16 cellular contexts compared by ENCODE assay signal in the genomic region with DNA sequence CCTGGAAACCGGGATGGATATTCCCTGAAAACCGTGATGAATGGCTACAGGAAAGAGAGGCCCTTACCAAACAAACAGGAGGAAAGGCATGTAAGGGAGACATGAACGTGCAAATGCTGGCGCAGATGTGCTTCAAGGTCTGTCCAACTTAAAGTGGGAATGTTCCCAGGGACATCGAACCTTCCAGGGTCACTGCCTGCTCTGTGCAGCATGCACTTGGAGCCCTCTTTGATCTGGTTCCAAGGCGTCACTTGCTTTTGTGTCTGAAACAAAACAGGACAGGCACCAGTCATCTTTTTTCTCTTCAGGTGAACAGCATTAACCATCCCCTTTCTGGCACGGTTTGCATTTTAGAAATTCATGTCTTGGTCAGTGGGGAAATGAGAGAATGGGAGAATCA.
DNase-seq lines count a peak whose midpoint lies in the region; TF ChIP-seq lines count a peak whose summit lies in the region.
"Had no signal": no experiment of that assay in that cellular context is flagged by ENCODE, and none has a peak within 500 bp of the region (broad histone marks: within the 10 kb centered on the region; RNA-seq: fewer than 3 reads in every experiment).

No MANE protein-coding gene starts in this region.

- peaks cover 7% of the 10 kb centered on the region for H3K9me3 Mint-ChIP-seq in nephron

- no peaks in the 10 kb centered on the region for H3K27me3 Mint-ChIP-seq in nephron (ENCODE audit: low read depth)

- peaks cover 0 to 34% (median 22%) of the 10 kb centered on the region in 4 donors for H3K4me1 ChIP-seq in liver (ENCODE audit: control insufficient read depth in 4 of 4, insufficient read depth in 4 of 4, low read length in 3 of 4)
- H3K4me1 ChIP-seq: A549 had no signal

- no peak overlapping the region for H3K4me3 ChIP-seq in liver (ENCODE audit: low read depth in 1 of 3, low read length in 3 of 3)
- no peak overlapping the region for H3K4me3 ChIP-seq in MG63
- H3K4me3 ChIP-seq: A549; BLaER1 treated with 17β-estradiol and CSF1 and Interleukin-3, amounts not matched to agents 10 nM and 100 nM had no signal

- H3K36me3 Mint-ChIP-seq in nephron (ENCODE audit: low read depth): peaks cover 4% of the 10 kb centered on the region
- H3K36me3 Mint-ChIP-seq: CD8-positive, alpha-beta T cell had no signal

- H3K27me3 ChIP-seq in liver (ENCODE audit: control insufficient read depth in 4 of 4, insufficient read depth in 4 of 4, low read length in 3 of 4) (no peaks in the 10 kb centered on the region), MG63 (no peaks in the 10 kb centered on the region)
- H3K27me3 ChIP-seq: BLaER1 treated with 17β-estradiol and CSF1 and Interleukin-3, amounts not matched to agents 10 nM and 100 nM had no signal

- H3K27ac ChIP-seq in liver (ENCODE audit: low read depth in 1 of 2, low read length in 2 of 2): no peak overlapping the region
- H3K27ac ChIP-seq: 22Rv1; A549; BLaER1 treated with 17β-estradiol and CSF1 and Interleukin-3, amounts not matched to agents 10 nM and 100 nM; KMS-11 had no signal

- TF ChIP-seq RAD21 in liver (IDR thresholded peaks at IDR 0.05): peak in 1 of 2 donors; percentile 27

- TF ChIP-seq CTCF in liver (IDR thresholded peaks at IDR 0.05; ENCODE audit: low read depth, low read length, missing input control): no peak
- TF ChIP-seq CTCF in nephron (IDR thresholded peaks at IDR 0.05; ENCODE audit: unreplicated experiment in 3 of 3): no peak
- no peak for TF ChIP-seq CTCF in GM13977 (IDR thresholded peaks at IDR 0.05; ENCODE audit: extremely low read depth, insufficient read depth, missing control alignments)

- peaks cover 20% of the 10 kb centered on the region for H3K4me1 Mint-ChIP-seq in nephron
- H3K4me1 Mint-ChIP-seq: H9 had no signal

- H3K36me3 ChIP-seq in liver (ENCODE audit: control insufficient read depth in 4 of 4, insufficient read depth in 3 of 4, low read depth in 1 of 4, low read length in 3 of 4): no peaks in the 10 kb centered on the region
- H3K36me3 ChIP-seq in MG63: no peaks in the 10 kb centered on the region
- H3K36me3 ChIP-seq: BLaER1 treated with 17β-estradiol and CSF1 and Interleukin-3, amounts not matched to agents 10 nM and 100 nM had no signal

- H3K9me3 ChIP-seq in liver (ENCODE audit: control insufficient read depth in 4 of 4, low read length in 3 of 4) (no peaks in the 10 kb centered on the region), MG63 (no peaks in the 10 kb centered on the region)

- peak overlapping the region in 2 of 3 experiments; percentile 64 to 81 for H3K27ac Mint-ChIP-seq in nephron
- H3K27ac Mint-ChIP-seq: CD8-positive, alpha-beta T cell; H9 had no signal

- 30% methylated on average over 7 of the region's 7 CpGs for WGBS in liver

- H3K9ac ChIP-seq in liver (ENCODE audit: low read depth in 1 of 2, low read length in 2 of 2): no peak overlapping the region
- H3K9ac ChIP-seq: BLaER1 treated with 17β-estradiol and CSF1 and Interleukin-3, amounts not matched to agents 10 nM and 100 nM; KMS-11 had no signal

- no peak overlapping the region for H3K4me3 Mint-ChIP-seq in nephron
- H3K4me3 Mint-ChIP-seq: CD8-positive, alpha-beta T cell; H9 had no signal

- DNase-seq in DMS53 (lab: John Stamatoyannopoulos, UW): peak; percentile 12
- no peak for DNase-seq in DMS53 treated with DMSO at 0.1 percent for 48 hours (lab: John Stamatoyannopoulos, UW; ENCODE audit: unreplicated experiment)
- DNase-seq in GM13977 (ENCODE audit: low spot score): no peak
- DNase-seq in hypothalamus (lab: John Stamatoyannopoulos, UW): no peak
- no peak for DNase-seq in MG63
- DNase-seq: Calu3; CD8-positive, alpha-beta T cell; DMS79; GDM1; H9 had no signal

- in situ Hi-C loops in GM13977 (cut with MboI; ENCODE audit: low pct_unique_long_range_greater_than_20kb, low sequenced_read_pairs, unreplicated experiment): no loop called here

TF ChIP-seq in liver, 16 proteins besides CTCF, POLR2A, EP300 and RAD21:
- TF ChIP-seq FOXA1 (IDR thresholded peaks at IDR 0.05) (no peak), JUND (IDR thresholded peaks at IDR 0.05) (peak in 1 of 2 donors; percentile 47), HNF4G (IDR thresholded peaks at IDR 0.05) (no peak), GABPA (IDR thresholded peaks at IDR 0.05 in 1 of 2, conservative IDR thresholded peaks at IDR 0.05 in 1 of 2) (no peak), YY1 (IDR thresholded peaks at IDR 0.05) (peak; percentile 69), HNF4A (conservative IDR thresholded peaks at IDR 0.05) (peak; percentile 78 to 79), TAF1 (conservative IDR thresholded peaks at IDR 0.05) (no peak), RXRA (IDR thresholded peaks at IDR 0.05) (peak; percentile 99), NR2F2 (IDR thresholded peaks at IDR 0.05) (no peak), FOXA2 (IDR thresholded peaks at IDR 0.05) (no peak), SP1 (IDR thresholded peaks at IDR 0.05) (peak; percentile 69), EGR1 (IDR thresholded peaks at IDR 0.05; ENCODE audit: low read depth in 2 of 2) (no peak)
- TF ChIP-seq, protein P1, sequence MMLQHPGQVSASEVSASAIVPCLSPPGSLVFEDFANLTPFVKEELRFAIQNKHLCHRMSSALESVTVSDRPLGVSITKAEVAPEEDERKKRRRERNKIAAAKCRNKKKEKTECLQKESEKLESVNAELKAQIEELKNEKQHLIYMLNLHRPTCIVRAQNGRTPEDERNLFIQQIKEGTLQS (IDR thresholded peaks at IDR 0.05): no peak
- TF ChIP-seq, protein P2, sequence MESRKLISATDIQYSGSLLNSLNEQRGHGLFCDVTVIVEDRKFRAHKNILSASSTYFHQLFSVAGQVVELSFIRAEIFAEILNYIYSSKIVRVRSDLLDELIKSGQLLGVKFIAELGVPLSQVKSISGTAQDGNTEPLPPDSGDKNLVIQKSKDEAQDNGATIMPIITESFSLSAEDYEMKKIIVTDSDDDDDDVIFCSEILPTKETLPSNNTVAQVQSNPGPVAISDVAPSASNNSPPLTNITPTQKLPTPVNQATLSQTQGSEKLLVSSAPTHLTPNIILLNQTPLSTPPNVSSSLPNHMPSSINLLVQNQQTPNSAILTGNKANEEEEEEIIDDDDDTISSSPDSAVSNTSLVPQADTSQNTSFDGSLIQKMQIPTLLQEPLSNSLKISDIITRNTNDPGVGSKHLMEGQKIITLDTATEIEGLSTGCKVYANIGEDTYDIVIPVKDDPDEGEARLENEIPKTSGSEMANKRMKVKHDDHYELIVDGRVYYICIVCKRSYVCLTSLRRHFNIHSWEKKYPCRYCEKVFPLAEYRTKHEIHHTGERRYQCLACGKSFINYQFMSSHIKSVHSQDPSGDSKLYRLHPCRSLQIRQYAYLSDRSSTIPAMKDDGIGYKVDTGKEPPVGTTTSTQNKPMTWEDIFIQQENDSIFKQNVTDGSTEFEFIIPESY (IDR thresholded peaks at IDR 0.05): no peak
- TF ChIP-seq, protein P3, sequence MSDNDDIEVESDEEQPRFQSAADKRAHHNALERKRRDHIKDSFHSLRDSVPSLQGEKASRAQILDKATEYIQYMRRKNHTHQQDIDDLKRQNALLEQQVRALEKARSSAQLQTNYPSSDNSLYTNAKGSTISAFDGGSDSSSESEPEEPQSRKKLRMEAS (IDR thresholded peaks at IDR 0.05): peak; percentile 86
- TF ChIP-seq, protein P4, sequence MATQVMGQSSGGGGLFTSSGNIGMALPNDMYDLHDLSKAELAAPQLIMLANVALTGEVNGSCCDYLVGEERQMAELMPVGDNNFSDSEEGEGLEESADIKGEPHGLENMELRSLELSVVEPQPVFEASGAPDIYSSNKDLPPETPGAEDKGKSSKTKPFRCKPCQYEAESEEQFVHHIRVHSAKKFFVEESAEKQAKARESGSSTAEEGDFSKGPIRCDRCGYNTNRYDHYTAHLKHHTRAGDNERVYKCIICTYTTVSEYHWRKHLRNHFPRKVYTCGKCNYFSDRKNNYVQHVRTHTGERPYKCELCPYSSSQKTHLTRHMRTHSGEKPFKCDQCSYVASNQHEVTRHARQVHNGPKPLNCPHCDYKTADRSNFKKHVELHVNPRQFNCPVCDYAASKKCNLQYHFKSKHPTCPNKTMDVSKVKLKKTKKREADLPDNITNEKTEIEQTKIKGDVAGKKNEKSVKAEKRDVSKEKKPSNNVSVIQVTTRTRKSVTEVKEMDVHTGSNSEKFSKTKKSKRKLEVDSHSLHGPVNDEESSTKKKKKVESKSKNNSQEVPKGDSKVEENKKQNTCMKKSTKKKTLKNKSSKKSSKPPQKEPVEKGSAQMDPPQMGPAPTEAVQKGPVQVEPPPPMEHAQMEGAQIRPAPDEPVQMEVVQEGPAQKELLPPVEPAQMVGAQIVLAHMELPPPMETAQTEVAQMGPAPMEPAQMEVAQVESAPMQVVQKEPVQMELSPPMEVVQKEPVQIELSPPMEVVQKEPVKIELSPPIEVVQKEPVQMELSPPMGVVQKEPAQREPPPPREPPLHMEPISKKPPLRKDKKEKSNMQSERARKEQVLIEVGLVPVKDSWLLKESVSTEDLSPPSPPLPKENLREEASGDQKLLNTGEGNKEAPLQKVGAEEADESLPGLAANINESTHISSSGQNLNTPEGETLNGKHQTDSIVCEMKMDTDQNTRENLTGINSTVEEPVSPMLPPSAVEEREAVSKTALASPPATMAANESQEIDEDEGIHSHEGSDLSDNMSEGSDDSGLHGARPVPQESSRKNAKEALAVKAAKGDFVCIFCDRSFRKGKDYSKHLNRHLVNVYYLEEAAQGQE (IDR thresholded peaks at IDR 0.05): peak; percentile 27
